18 cellular contexts compared by ENCODE assay signal in the genomic region with DNA sequence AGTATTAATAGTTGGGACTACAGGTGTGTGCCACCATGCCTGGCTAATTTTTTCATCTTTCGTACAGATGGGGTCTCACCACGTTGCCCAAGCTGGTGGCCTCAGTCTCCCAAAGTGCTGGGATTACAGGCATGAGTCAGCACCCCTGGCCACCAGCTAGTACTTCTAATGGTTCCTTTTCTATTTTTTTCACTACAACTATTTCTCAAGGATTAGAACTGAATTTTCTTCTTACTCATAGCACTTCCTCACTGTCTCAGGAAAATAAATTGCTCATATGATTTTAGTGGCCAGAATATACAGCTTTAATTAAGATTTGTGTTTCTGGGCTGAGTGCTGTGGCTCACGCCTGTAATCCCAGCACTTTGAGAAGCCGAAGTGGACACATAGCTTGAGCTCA.
"Had no signal": no experiment of that assay in that cellular context is flagged by ENCODE, and none has a peak within 500 bp of the region (broad histone marks: within the 10 kb centered on the region; RNA-seq: fewer than 3 reads in every experiment).

No MANE protein-coding gene starts in this region.

- H3K27me3 ChIP-seq: adrenal gland, esophagus muscularis mucosa, hepatocyte, right atrium auricular region, testis, upper lobe of left lung had no signal

- H3K79me2 ChIP-seq: hepatocyte had no signal

- H3K4me1 ChIP-seq: adrenal gland, upper lobe of left lung had no signal

- H3K9me3 ChIP-seq: esophagus muscularis mucosa, mucosa of descending colon, right atrium auricular region, testis, upper lobe of left lung had no signal

- DNase-seq: activated CD4-positive, alpha-beta T cell treated with anti-CD3 and anti-CD28 coated beads for 1 hour; activated CD4-positive, alpha-beta T cell treated with anti-CD3 and anti-CD28 coated beads, Interleukin-2, amount 50 U/mL, for 4 hours; activated gamma-delta T cell; adrenal gland; dermis blood vessel endothelial cell; effector memory CD4-positive, alpha-beta T cell; foreskin fibroblast; left cardiac atrium; mesenchymal stem cell; mucosa of descending colon; naive B cell; stimulated activated naive CD8-positive, alpha-beta T cell treated with anti-CD3 and anti-CD28 coated beads, Interleukin-15, Interleukin-2, amounts not matched to agents 100 U/mL and 50 U/mL, for 24 hours; testis; upper lobe of left lung; WERI-Rb-1 had no signal

- H3K36me3 ChIP-seq: adrenal gland, esophagus muscularis mucosa, right atrium auricular region, upper lobe of left lung, WERI-Rb-1 had no signal

- H3K27ac ChIP-seq: adrenal gland, esophagus muscularis mucosa, hepatocyte, right atrium auricular region, testis, upper lobe of left lung, WERI-Rb-1 had no signal

- H3K4me2 ChIP-seq: hepatocyte had no signal

- H3K4me3 ChIP-seq: adrenal gland, esophagus muscularis mucosa, hepatocyte, mucosa of descending colon, right atrium auricular region, testis, upper lobe of left lung had no signal

- H2AFZ ChIP-seq: hepatocyte had no signal

- ATAC-seq: left cardiac atrium; mucosa of descending colon; stimulated activated naive CD8-positive, alpha-beta T cell treated with anti-CD3 and anti-CD28 coated beads, Interleukin-15, Interleukin-2, amounts not matched to agents 100 U/mL and 50 U/mL, for 24 hours had no signal
